In the genomic region with DNA sequence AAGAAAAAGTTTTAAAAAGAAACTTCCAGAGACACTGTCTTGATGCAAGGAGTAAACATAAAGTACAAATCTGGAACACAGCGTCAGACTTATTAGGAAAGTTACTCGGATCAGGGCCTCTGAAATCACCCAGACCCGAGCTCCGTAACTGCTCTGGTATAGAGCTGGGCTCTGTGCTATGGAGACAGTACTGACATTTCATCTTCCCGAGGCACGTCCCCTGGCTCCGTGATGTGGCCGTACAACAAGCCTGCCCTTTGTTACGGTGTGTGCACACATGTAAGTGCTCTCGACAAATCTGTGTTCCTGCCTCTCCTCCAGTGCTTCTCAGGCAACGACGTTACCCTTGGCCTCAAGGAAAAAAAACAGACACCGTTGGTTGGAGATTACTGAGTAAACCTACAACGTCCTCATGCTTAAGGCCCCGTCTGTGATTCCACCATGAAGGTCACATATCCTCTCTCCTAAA, we compare ENCODE assay signal across 11 cellular contexts.
DNase-seq lines count a peak whose midpoint lies in the region; ATAC-seq lines count a peak whose summit lies in the region.
"Had no signal": no experiment of that assay in that cellular context is flagged by ENCODE, and none has a peak within 500 bp of the region (broad histone marks: within the 10 kb centered on the region; RNA-seq: fewer than 3 reads in every experiment).

No MANE protein-coding gene starts in this region.

- 37% methylated on average over 13 of the region's 15 CpGs for WGBS in mesenchymal stem cell

- H2BK120ac ChIP-seq in mesenchymal stem cell (ENCODE audit: low read depth, low read length) = peak overlapping the region; percentile 81

- no peak for ATAC-seq in GM18861 (IDR thresholded peaks at IDR 0.05; ENCODE audit: unreplicated experiment)
- ATAC-seq in HG02870 (IDR thresholded peaks at IDR 0.05; ENCODE audit: unreplicated experiment) = no peak
- ATAC-seq: stimulated activated naive CD8-positive, alpha-beta T cell treated with anti-CD3 and anti-CD28 coated beads, Interleukin-15, Interleukin-2, amounts not matched to agents 100 U/mL and 50 U/mL, for 24 hours had no signal

- H3K23ac ChIP-seq in mesenchymal stem cell (ENCODE audit: low read length in 2 of 2) = no peak overlapping the region

- H3K4me3 ChIP-seq in duodenal mucosa (ENCODE audit: low read depth in 1 of 2, low read length in 2 of 2) = peak overlapping the region in 1 of 2 donors; percentile 6
- no peak overlapping the region for H3K4me3 ChIP-seq in mesenchymal stem cell (ENCODE audit: insufficient read depth in 1 of 2, low read depth in 1 of 2, low read length in 2 of 2)

- H3K4me1 ChIP-seq in duodenal mucosa (ENCODE audit: control insufficient read depth in 1 of 2, insufficient read depth in 2 of 2, low read length in 2 of 2) = peaks cover 63 to 77% of the 10 kb centered on the region in 2 donors
- H3K4me1 ChIP-seq in mesenchymal stem cell (ENCODE audit: control insufficient read depth, insufficient read depth, low read depth, low read length) = peaks cover 13% of the 10 kb centered on the region

- H4K91ac ChIP-seq in mesenchymal stem cell (ENCODE audit: low read length) = peak overlapping the region; percentile 90

- peak overlapping the region; percentile 54 for H3K9ac ChIP-seq in duodenal mucosa (ENCODE audit: low read depth in 1 of 2, low read length in 2 of 2)
- H3K9ac ChIP-seq in mesenchymal stem cell (ENCODE audit: low read length) = peak overlapping the region; percentile 54

- H3K27me3 ChIP-seq in duodenal mucosa (ENCODE audit: control insufficient read depth in 1 of 2, insufficient read depth in 2 of 2, low read length in 2 of 2) (no peaks in the 10 kb centered on the region), mesenchymal stem cell (ENCODE audit: control insufficient read depth in 1 of 2, insufficient read depth in 1 of 2, low read length in 2 of 2) (no peaks in the 10 kb centered on the region)

- H2AFZ ChIP-seq in mesenchymal stem cell (ENCODE audit: low read depth, low read length) = no peak overlapping the region

- H3K36me3 ChIP-seq in duodenal mucosa (ENCODE audit: control insufficient read depth in 1 of 2, insufficient read depth in 2 of 2, low read length in 2 of 2) (no peaks in the 10 kb centered on the region), mesenchymal stem cell (ENCODE audit: control insufficient read depth in 1 of 2, insufficient read depth in 2 of 2, low read depth in 1 of 2, low read length in 2 of 2) (no peaks in the 10 kb centered on the region)

- H3K27ac ChIP-seq in duodenal mucosa (ENCODE audit: low read depth, low read length) (peak overlapping the region; percentile 78), mesenchymal stem cell (ENCODE audit: low read length, poor library complexity, severe bottlenecking) (no peak overlapping the region), substantia nigra (ENCODE audit: low read depth, low read length, poor library complexity, severe bottlenecking) (peak overlapping the region; percentile 22)

- H3K9me3 ChIP-seq in duodenal mucosa (ENCODE audit: control insufficient read depth in 1 of 2, low read length in 2 of 2) (no peaks in the 10 kb centered on the region), mesenchymal stem cell (ENCODE audit: control insufficient read depth, low read length) (no peaks in the 10 kb centered on the region)

- peak overlapping the region; percentile 4 for H2AK5ac ChIP-seq in mesenchymal stem cell (ENCODE audit: low read length, severe bottlenecking)

- no peak overlapping the region for H2BK5ac ChIP-seq in mesenchymal stem cell (ENCODE audit: low read depth, low read length, poor library complexity, severe bottlenecking)

- H3K18ac ChIP-seq in mesenchymal stem cell (ENCODE audit: low read depth in 1 of 2, low read length in 2 of 2) = peak overlapping the region; percentile 69 to 83

- peak overlapping the region; percentile 47 to 66 for H3K4ac ChIP-seq in mesenchymal stem cell (ENCODE audit: low read depth in 1 of 2, low read length in 2 of 2)

- no peaks in the 10 kb centered on the region for H3K79me1 ChIP-seq in mesenchymal stem cell (replicated peaks; ENCODE audit: low read length, poor library complexity, severe bottlenecking)

- H4K8ac ChIP-seq in mesenchymal stem cell (ENCODE audit: low read length) = peak overlapping the region; percentile 92

- H3K14ac ChIP-seq in mesenchymal stem cell (ENCODE audit: low read length in 2 of 2) = peak overlapping the region in 1 of 2 experiments; percentile 89

- H2BK12ac ChIP-seq in mesenchymal stem cell (ENCODE audit: low read length in 2 of 2) = peak overlapping the region; percentile 83 to 86

- DNase-seq in NCI-H1092 (lab: John Stamatoyannopoulos, UW) (peak; percentile 80), mesenchymal stem cell (peak; percentile 59), substantia nigra (lab: John Stamatoyannopoulos, UW) (peak in 13 of 49 donors; percentile 18 to 64 (median 30)), NCI-H2227 (lab: John Stamatoyannopoulos, UW; ENCODE audit: unreplicated experiment) (no peak)
- no peak for DNase-seq in stimulated activated CD4-positive, alpha-beta T cell treated with anti-CD3 and anti-CD28 coated beads, Interleukin-4, amount 100 ng/mL, for 4 hours
- DNase-seq: COR-L47; stimulated activated naive CD8-positive, alpha-beta T cell treated with anti-CD3 and anti-CD28 coated beads, Interleukin-15, Interleukin-2, amounts not matched to agents 100 U/mL and 50 U/mL, for 24 hours; T-helper 9 cell had no signal

- H2BK15ac ChIP-seq in mesenchymal stem cell (ENCODE audit: low read depth, poor library complexity, severe bottlenecking) = no peak overlapping the region

- no peak overlapping the region for H3K4me2 ChIP-seq in mesenchymal stem cell (ENCODE audit: low read length, poor library complexity, severe bottlenecking)

Comparison
In these comparisons a context has a peak if more than half of its experiments do, and no peak if none do; other contexts are left out.
1. DNase-seq: peak in NCI-H1092 (single experiment) and mesenchymal stem cell (single experiment); none in NCI-H2227 (single experiment) and stimulated activated CD4-positive, alpha-beta T cell treated with anti-CD3 and anti-CD28 coated beads, Interleukin-4, amount 100 ng/mL, for 4 hours (0 of 2).